31 cellular contexts compared by ENCODE assay signal in the genomic region with DNA sequence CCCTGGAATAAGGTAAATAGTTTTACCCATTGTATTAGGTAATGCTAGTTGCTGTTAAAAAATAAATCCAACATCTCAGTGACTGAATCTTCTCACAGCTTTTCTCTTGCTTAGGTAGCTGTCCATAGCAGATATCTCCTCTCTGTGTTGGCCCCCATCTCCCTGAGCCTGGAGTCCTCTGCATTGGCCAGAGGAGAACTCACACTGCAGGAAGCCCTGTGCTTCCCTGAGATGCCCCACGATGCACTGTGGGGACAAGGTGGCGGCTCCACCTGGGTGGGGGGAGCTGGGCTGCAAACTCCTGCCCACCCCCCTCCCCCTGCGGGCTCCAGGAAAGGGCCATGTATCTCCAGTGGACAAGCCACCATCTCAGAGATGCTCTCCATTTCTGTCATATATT.
"Had no signal": no experiment of that assay in that cellular context is flagged by ENCODE, and none has a peak within 500 bp of the region (broad histone marks: within the 10 kb centered on the region; RNA-seq: fewer than 3 reads in every experiment).

No MANE protein-coding gene starts in this region.

- ATAC-seq: activated CD8-positive, alpha-beta T cell treated with anti-CD3 and anti-CD28 coated beads for 36 hours; activated naive CD4-positive, alpha-beta T cell treated with anti-CD3 and anti-CD28 coated beads, Interleukin-2, amount 50 U/mL, for 72 hours; activated T-cell treated with anti-CD3 and anti-CD28 coated beads, Interleukin-2, amount 50 U/mL, for 4 hours; activated T-cell treated with anti-CD3 and anti-CD28 coated beads, Interleukin-2, amount 50 U/mL, for 72 hours; activated T-helper 17 cell treated with anti-CD3 and anti-CD28 coated beads, Interleukin-2, amount 50 U/mL, for 72 hours; body of pancreas had no signal

- H3K27ac ChIP-seq: adrenal gland, body of pancreas, brain microvascular endothelial cell, breast epithelium, VCaP had no signal

- H3K4me1 ChIP-seq: adrenal gland, body of pancreas, breast epithelium had no signal

- H3K9me3 ChIP-seq: adrenal gland, body of pancreas, breast epithelium had no signal

- H3K36me3 ChIP-seq: adrenal gland, brain microvascular endothelial cell, breast epithelium had no signal

- H3K4me3 ChIP-seq: adrenal gland, body of pancreas, breast epithelium had no signal

- H3K27me3 ChIP-seq: adrenal gland, body of pancreas, brain microvascular endothelial cell had no signal

- DNase-seq: activated B cell treated with CpG ODN at 0.5 μM for 24 hours; activated CD4-positive, alpha-beta memory T cell treated with anti-CD3 and anti-CD28 coated beads for 36 hours; activated CD4-positive, alpha-beta T cell treated with anti-CD3 and anti-CD28 coated beads for 4 hours; activated CD4-positive, alpha-beta T cell treated with anti-CD3 and anti-CD28 coated beads, Interleukin-2, amount 10 ng/mL, durations not matched to agents 24 days and 14 days; activated CD4-positive, alpha-beta T cell treated with anti-CD3 and anti-CD28 coated beads, Interleukin-2, amount 50 U/mL, for 1 hour; activated CD4-positive, alpha-beta T cell treated with anti-CD3 and anti-CD28 coated beads, Interleukin-2, amount 50 U/mL, for 4 hours; activated CD4-positive, CD25-positive, alpha-beta regulatory T cell treated with anti-CD3 and anti-CD28 coated beads, Interleukin-2, amount 50 U/mL, for 72 hours; activated CD8-positive, alpha-beta T cell treated with anti-CD3 and anti-CD28 coated beads for 36 hours; activated effector memory CD4-positive, alpha-beta T cell treated with anti-CD3 and anti-CD28 coated beads, Interleukin-2, amount 50 U/mL, for 16 hours; activated gamma-delta T cell treated with Interleukin-2 at 50 U/mL for 16 hours; activated naive CD4-positive, alpha-beta T cell; activated naive CD4-positive, alpha-beta T cell treated with anti-CD3 and anti-CD28 coated beads for 36 hours; activated naive CD4-positive, alpha-beta T cell treated with anti-CD3 and anti-CD28 coated beads, Interleukin-2, amount 50 U/mL, for 16 hours; activated naive CD8-positive, alpha-beta T cell treated with anti-CD3 and anti-CD28 coated beads for 36 hours; activated T-cell treated with anti-CD3 and anti-CD28 coated beads for 4 hours; activated T-cell treated with anti-CD3 and anti-CD28 coated beads, Interleukin-2, amount 50 U/mL, for 1 hour; activated T-cell treated with anti-CD3 and anti-CD28 coated beads, Interleukin-2, amount 50 U/mL, for 4 hours; activated T-cell treated with anti-CD3 and anti-CD28 coated beads, Interleukin-2, amount 50 U/mL, for 72 hours; adrenal gland; amniotic stem cell; aorta; body of pancreas; brain microvascular endothelial cell; SW 1271; T-helper 1 cell; T-helper 2 cell; T-helper 9 cell had no signal
